ENCODE assay signal across 33 cellular contexts in the genomic region with DNA sequence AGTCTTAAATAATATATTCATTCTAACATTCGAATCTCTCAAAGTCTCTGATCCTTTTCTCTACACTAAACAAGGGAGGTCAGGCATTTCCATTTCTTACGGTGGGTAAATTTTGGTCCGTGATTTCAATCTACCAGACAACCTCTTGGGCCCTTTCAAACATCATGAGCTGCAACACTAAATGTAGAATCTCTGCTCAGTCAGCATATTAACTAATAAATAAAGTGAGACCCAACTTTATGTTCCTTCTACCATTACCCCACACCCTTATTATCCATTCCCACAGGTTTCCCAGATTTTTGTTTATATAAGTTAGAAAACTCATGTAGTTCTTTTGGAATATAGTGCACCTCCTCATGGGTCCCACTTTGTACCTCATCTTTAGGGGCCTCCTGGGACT. TPM values are rescaled to one million over a fixed set of nuclear protein-coding genes. Genes with fewer than 3 reads are reported as not detected.
"Had no signal": no experiment of that assay in that cellular context is flagged by ENCODE, and none has a peak within 500 bp of the region (broad histone marks: within the 10 kb centered on the region; RNA-seq: fewer than 3 reads in every experiment).

No MANE protein-coding gene starts in this region.

- H3K27ac ChIP-seq: neural progenitor cell, ovary, parathyroid adenoma, psoas muscle, spleen, suprapubic skin, testis, tibial artery, transverse colon, upper lobe of right lung, uterus had no signal

- DNase-seq: natural killer cell; occipital lobe; ovary; posterior cingulate gyrus; psoas muscle; right cardiac atrium; spleen; stimulated activated CD4-positive, alpha-beta T cell treated with anti-CD3 and anti-CD28 coated beads, Interleukin-12 subunit alpha, Interleukin-12 subunit beta, amount 100 ng/mL, for 4 hours; stimulated activated CD4-positive, alpha-beta T cell treated with anti-CD3 and anti-CD28 coated beads, Interleukin-1b, Interleukin-23, amount 100 ng/mL, for 48 hours; stimulated activated CD4-positive, alpha-beta T cell treated with anti-CD3 and anti-CD28 coated beads, Interleukin-4, amount 100 ng/mL, for 1 hour; stimulated activated CD4-positive, alpha-beta T cell treated with anti-CD3 and anti-CD28 coated beads, Interleukin-4, amount 100 ng/mL, for 4 hours; stimulated activated naive CD4-positive, alpha-beta T cell; stimulated activated naive CD8-positive, alpha-beta T cell treated with anti-CD3 and anti-CD28 coated beads, Interleukin-15, amount 100 ng/mL, for 72 hours; stimulated activated naive CD8-positive, alpha-beta T cell treated with anti-CD3 and anti-CD28 coated beads, Interleukin-15, Interleukin-2, amounts not matched to agents 100 U/mL and 50 U/mL, for 24 hours; substantia nigra; testis; tibial artery; transverse colon; upper lobe of right lung; uterus had no signal

- H3K9me3 ChIP-seq: ovary, psoas muscle, spleen, suprapubic skin, testis, tibial artery, transverse colon, upper lobe of right lung, uterus had no signal

- ATAC-seq: natural killer cell; psoas muscle; right cardiac atrium; sciatic nerve; stimulated activated memory B cell treated with anti-CD40 and anti-IgM and Interleukin-4, amounts not matched to agents 10 μg/mL and 1 μg/mL and 100 μg/mL, for 72 hours; stimulated activated naive CD8-positive, alpha-beta T cell treated with anti-CD3 and anti-CD28 coated beads, Interleukin-15, amount 100 ng/mL, for 72 hours; stimulated activated naive CD8-positive, alpha-beta T cell treated with anti-CD3 and anti-CD28 coated beads, Interleukin-15, Interleukin-2, amounts not matched to agents 100 U/mL and 50 U/mL, for 24 hours; upper lobe of right lung had no signal

- H3K36me3 Mint-ChIP-seq: natural killer cell, neural progenitor cell, type B pancreatic cell had no signal

- H3K79me2 ChIP-seq: parathyroid adenoma had no signal

- H2AFZ ChIP-seq: neural progenitor cell, parathyroid adenoma had no signal

- H3K4me1 Mint-ChIP-seq: nephron, neural progenitor cell had no signal

- H3K4me2 ChIP-seq: neural progenitor cell, smooth muscle cell had no signal

- H3K4me1 ChIP-seq: neural progenitor cell, parathyroid adenoma, psoas muscle, testis, transverse colon, uterus had no signal

- H3K9ac ChIP-seq: neural progenitor cell, parathyroid adenoma had no signal

- H3K36me3 ChIP-seq: neural progenitor cell, ovary, spleen, suprapubic skin, tibial artery, transverse colon, upper lobe of right lung, uterus had no signal

- H3K27ac Mint-ChIP-seq: nephron; neural progenitor cell; progenitor cell of endocrine pancreas; stimulated activated memory B cell treated with anti-CD40 and anti-IgM and Interleukin-4, amounts not matched to agents 10 μg/mL and 1 μg/mL and 100 μg/mL, for 72 hours; stimulated activated naive CD8-positive, alpha-beta T cell treated with anti-CD3 and anti-CD28 coated beads, Interleukin-15, amount 100 ng/mL, for 72 hours; type B pancreatic cell had no signal

- H3K27me3 Mint-ChIP-seq: progenitor cell of endocrine pancreas; stimulated activated memory B cell treated with anti-CD40 and anti-IgM and Interleukin-4, amounts not matched to agents 10 μg/mL and 1 μg/mL and 100 μg/mL, for 72 hours; stimulated activated naive CD8-positive, alpha-beta T cell treated with anti-CD3 and anti-CD28 coated beads, Interleukin-15, amount 100 ng/mL, for 72 hours; type B pancreatic cell had no signal

- H3K4me3 Mint-ChIP-seq: natural killer cell; nephron; neural progenitor cell; stimulated activated memory B cell treated with anti-CD40 and anti-IgM and Interleukin-4, amounts not matched to agents 10 μg/mL and 1 μg/mL and 100 μg/mL, for 72 hours; stimulated activated naive CD8-positive, alpha-beta T cell treated with anti-CD3 and anti-CD28 coated beads, Interleukin-15, amount 100 ng/mL, for 72 hours; type B pancreatic cell had no signal

- H3K9me3 Mint-ChIP-seq: neural progenitor cell; stimulated activated memory B cell treated with anti-CD40 and anti-IgM and Interleukin-4, amounts not matched to agents 10 μg/mL and 1 μg/mL and 100 μg/mL, for 72 hours; type B pancreatic cell had no signal

- H3K4me3 ChIP-seq: neural progenitor cell, ovary, psoas muscle, skin epidermis, smooth muscle cell, spleen, suprapubic skin, testis, tibial artery, transverse colon, upper lobe of right lung, uterus had no signal

- H3K27me3 ChIP-seq: neural progenitor cell, ovary, spleen, suprapubic skin, testis, tibial artery, transverse colon, upper lobe of right lung, uterus had no signal

RNA-seq across cellular contexts. Expression of a gene that starts 24.9 kb away (rescaled TPM):
- total RNA-seq: occipital lobe, osteoblast, progenitor cell of endocrine pancreas, renal cortical epithelial cell, smooth muscle cell had no signal
- polyA plus RNA-seq: neural cell, smooth muscle cell had no signal

RNA-seq across cellular contexts. Expression of a gene that starts 32.0 kb away (rescaled TPM):
- total RNA-seq: occipital lobe, osteoblast, progenitor cell of endocrine pancreas, renal cortical epithelial cell, smooth muscle cell had no signal
- polyA plus RNA-seq: neural cell, smooth muscle cell had no signal

RNA-seq across cellular contexts. Expression of a gene that starts 52.4 kb away (rescaled TPM):
- total RNA-seq: progenitor cell of endocrine pancreas, renal cortical epithelial cell, smooth muscle cell had no signal
- polyA plus RNA-seq: neural cell had no signal
